In genomic region chr18:11468120-11468519, GRCh38 we compare ENCODE assay signal across 7 cellular contexts.
"Had no signal": no experiment of that assay in that cellular context is flagged by ENCODE, and none has a peak within 500 bp of the region (broad histone marks: within the 10 kb centered on the region; RNA-seq: fewer than 3 reads in every experiment).

No MANE protein-coding gene starts in this region.

- H3K4me3 Mint-ChIP-seq: GM23338, HFFc6, IgD-negative memory B cell had no signal

- H3K27ac ChIP-seq: HL-60 had no signal

- H3K36me3 Mint-ChIP-seq: IgD-negative memory B cell had no signal

- H3K9me3 Mint-ChIP-seq: GM23338, HFFc6, IgD-negative memory B cell had no signal

- H3K36me3 ChIP-seq: HAP-1 had no signal

- DNase-seq: H7, HFFc6, KG1 had no signal

- H3K4me2 ChIP-seq: GM23338 had no signal

- H3K4me1 ChIP-seq: HAP-1 had no signal

- H2AFZ ChIP-seq: GM23338 had no signal

- H3K4me1 Mint-ChIP-seq: GM23338, IgD-negative memory B cell had no signal

- ATAC-seq: GM23338 had no signal

- H3K27ac Mint-ChIP-seq: GM23338, HFFc6, IgD-negative memory B cell had no signal

- H3K9me3 ChIP-seq: HAP-1 had no signal

- H3K4me3 ChIP-seq: GM23338, HAP-1 had no signal
